ENCODE assay signal across 16 cellular contexts in the genomic region with DNA sequence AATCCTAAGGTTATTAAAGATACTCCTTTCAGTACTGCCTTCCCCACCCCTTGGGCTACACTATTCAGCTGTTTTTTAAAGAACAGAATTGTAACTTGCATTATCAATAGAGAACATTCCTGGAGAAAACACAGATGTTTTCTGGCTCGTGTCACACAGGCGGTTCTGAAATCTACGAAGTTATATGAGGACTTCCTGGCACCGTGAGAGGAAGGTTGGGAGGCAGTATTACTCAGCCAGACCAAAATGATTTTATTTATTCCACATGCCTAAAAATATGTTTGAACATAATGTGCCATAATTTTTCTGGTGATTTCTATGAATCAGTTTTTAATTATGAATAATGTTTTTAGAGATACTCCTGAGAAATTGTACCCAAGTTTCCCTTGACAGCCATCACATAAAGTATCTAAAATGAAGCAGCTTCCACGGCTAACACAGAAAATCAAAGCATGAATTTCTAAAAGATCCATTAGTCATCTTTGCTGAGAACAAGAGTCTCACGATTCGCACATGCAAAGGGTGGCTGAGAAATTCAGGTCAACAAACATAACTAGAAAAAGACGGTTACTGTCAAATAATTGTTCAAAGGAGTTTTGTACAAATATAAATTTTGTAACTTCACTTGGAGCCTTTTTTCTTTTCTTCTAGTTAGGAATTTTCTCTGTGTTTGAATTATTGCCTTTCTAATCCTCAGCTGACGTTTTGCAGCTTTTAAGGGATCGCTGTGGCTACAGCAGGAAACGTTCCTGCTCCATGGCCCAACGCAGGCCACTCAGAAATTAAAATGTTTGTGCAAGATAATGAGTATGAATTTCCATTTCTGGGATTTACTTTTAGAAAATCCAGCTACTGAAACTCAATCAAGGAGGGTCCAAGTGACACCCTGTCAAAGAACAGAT. TPM values are rescaled to one million over a fixed set of nuclear protein-coding genes. Genes with fewer than 3 reads are reported as not detected.
DNase-seq lines count a peak whose midpoint lies in the region; ATAC-seq and TF ChIP-seq lines count a peak whose summit lies in the region.
"Had no signal": no experiment of that assay in that cellular context is flagged by ENCODE, and none has a peak within 500 bp of the region (broad histone marks: within the 10 kb centered on the region; RNA-seq: fewer than 3 reads in every experiment).

No MANE protein-coding gene starts in this region.

- H3K27me3 Mint-ChIP-seq in immature natural killer cell (ENCODE audit: low read depth in 3 of 3), result peaks cover 29 to 51% (median 48%) of the 10 kb centered on the region in 3 donors

- no peak overlapping the region for H3K27ac Mint-ChIP-seq in immature natural killer cell
- H3K27ac Mint-ChIP-seq: CD4-positive, CD25-positive, alpha-beta regulatory T cell had no signal

- H3K4me3 ChIP-seq in MG63 (no peak overlapping the region), fibroblast of the aortic adventitia (ENCODE audit: low read depth, low read length) (no peak overlapping the region)

- DNase-seq in Daoy (ENCODE audit: low read depth) (peak; percentile 41), MG63 (peak; percentile 32), fibroblast of the aortic adventitia (ENCODE audit: low read depth) (peak; percentile 36), retina (peak; percentile 52), NCI-H1694 (lab: John Stamatoyannopoulos, UW) (no peak), NOMO-1 treated with DMSO at 0.1 percent for 48 hours (lab: John Stamatoyannopoulos, UW; ENCODE audit: unreplicated experiment) (no peak), immature natural killer cell (no peak)
- DNase-seq: CD4-positive, CD25-positive, alpha-beta regulatory T cell; Karpas-422; NCI-H1417 treated with DMSO at 0.1 percent for 48 hours; NCI-H526; NK-92 treated with Interleukin-12 subunit alpha and Interleukin-12 subunit beta, amount 100 ng/mL, for 24 hours had no signal

- peaks cover 0 to 3% (median 0%) of the 10 kb centered on the region in 3 donors for H3K36me3 Mint-ChIP-seq in immature natural killer cell
- H3K36me3 Mint-ChIP-seq: CD4-positive, CD25-positive, alpha-beta regulatory T cell had no signal

- peaks cover 0 to 2% (median 0%) of the 10 kb centered on the region in 6 donors for H3K9me3 Mint-ChIP-seq in immature natural killer cell
- H3K9me3 Mint-ChIP-seq: CD4-positive, CD25-positive, alpha-beta regulatory T cell had no signal

- no peak for TF ChIP-seq CTCF in fibroblast of the aortic adventitia (IDR thresholded peaks at IDR 0.05; ENCODE audit: insufficient read depth, low read length)

- H3K9me3 ChIP-seq in MG63, result no peaks in the 10 kb centered on the region

- no peak for ATAC-seq in GM18909 (IDR thresholded peaks at IDR 0.05; ENCODE audit: poor library complexity, unreplicated experiment)
- ATAC-seq: HepG2, Right ventricle myocardium inferior, SK-N-SH treated with all-trans-retinoic acid at 6 μM for 48 hours had no signal

- no peak overlapping the region for H3K4me3 Mint-ChIP-seq in immature natural killer cell

- peaks cover 0 to 9% of the 10 kb centered on the region in 2 donors for H3K4me1 Mint-ChIP-seq in immature natural killer cell

- H3K36me3 ChIP-seq in MG63, result no peaks in the 10 kb centered on the region

- no peaks in the 10 kb centered on the region for H3K27me3 ChIP-seq in MG63

RNA-seq across cellular contexts. Expression of a gene that starts 8.0 kb away (rescaled TPM):
- 12.9 and 16.5 TPM in 2 replicates for total RNA-seq in Daoy (2014; rRNA removed; shearing (Covaris generic))
- 4.4 and 8.0 TPM in 2 replicates for total RNA-seq in MG63 (2014; rRNA removed; shearing (Covaris generic); ENCODE audit: low replicate concordance)
- total RNA-seq in fibroblast of the aortic adventitia (ENCODE audit: low replicate concordance), result 0.18 TPM in 1 of 2 replicates, not detected in the other
- not detected for polyA plus RNA-seq in immature natural killer cell
- total RNA-seq: CD4-positive, CD25-positive, alpha-beta regulatory T cell; Right ventricle myocardium inferior had no signal

Comparison
In these comparisons a context has a peak if more than half of its experiments do, and no peak if none do; other contexts are left out.
1. DNase-seq: peak in Daoy (single experiment), MG63 (single experiment), fibroblast of the aortic adventitia (single experiment) and retina (single experiment); none in NCI-H1694 (single experiment), NOMO-1 treated with DMSO at 0.1 percent for 48 hours (single experiment) and immature natural killer cell (0 of 3).